In genomic region chr3:62145086-62145757, GRCh38 we compare ENCODE assay signal across 16 cellular contexts.
"Had no signal": no experiment of that assay in that cellular context is flagged by ENCODE, and none has a peak within 500 bp of the region (broad histone marks: within the 10 kb centered on the region; RNA-seq: fewer than 3 reads in every experiment).

No MANE protein-coding gene starts in this region.

- H3K4me3 Mint-ChIP-seq: activated naive CD4-positive, alpha-beta T cell treated with anti-CD3 and anti-CD28 coated beads for 36 hours; activated T-helper 17 cell treated with anti-CD3 and anti-CD28 coated beads, Interleukin-2, amount 50 U/mL, for 72 hours; naive B cell; stimulated activated naive CD8-positive, alpha-beta T cell treated with anti-CD3 and anti-CD28 coated beads, Interleukin-15, Interleukin-2, amounts not matched to agents 100 ng/mL and 50 ng/mL, for 24 hours had no signal

- H3K36me3 ChIP-seq: upper lobe of right lung had no signal

- DNase-seq: activated naive CD4-positive, alpha-beta T cell treated with anti-CD3 and anti-CD28 coated beads for 36 hours; foreskin fibroblast; glutamatergic neuron; naive B cell; posterior cingulate gyrus; retina; stimulated activated CD4-positive, alpha-beta T cell treated with anti-CD3 and anti-CD28 coated beads, Interleukin-4, amount 100 ng/mL, for 4 hours; stimulated activated CD8-positive, alpha-beta memory T cell treated with anti-CD3 and anti-CD28 coated beads, Interleukin-4, amount 100 ng/mL, for 48 hours; SW 1271; upper lobe of right lung had no signal

- H3K4me3 ChIP-seq: smooth muscle cell, upper lobe of right lung had no signal

- H3K4me1 Mint-ChIP-seq: activated T-helper 17 cell treated with anti-CD3 and anti-CD28 coated beads, Interleukin-2, amount 50 U/mL, for 72 hours; naive B cell had no signal

- H3K9me3 ChIP-seq: upper lobe of right lung had no signal

- FAIRE-seq: astrocyte, TTC549 had no signal

- H3K27me3 Mint-ChIP-seq: naive B cell; stimulated activated naive CD8-positive, alpha-beta T cell treated with anti-CD3 and anti-CD28 coated beads, Interleukin-15, Interleukin-2, amounts not matched to agents 100 ng/mL and 50 ng/mL, for 24 hours had no signal

- H3K4me2 ChIP-seq: smooth muscle cell had no signal

- H3K27me3 ChIP-seq: upper lobe of right lung had no signal

- H3K27ac ChIP-seq: upper lobe of right lung had no signal

- H3K9me3 Mint-ChIP-seq: activated naive CD4-positive, alpha-beta T cell treated with anti-CD3 and anti-CD28 coated beads for 36 hours had no signal

- H3K27ac Mint-ChIP-seq: activated naive CD4-positive, alpha-beta T cell treated with anti-CD3 and anti-CD28 coated beads for 36 hours; activated T-helper 17 cell treated with anti-CD3 and anti-CD28 coated beads, Interleukin-2, amount 50 U/mL, for 72 hours; naive B cell; stimulated activated naive CD8-positive, alpha-beta T cell treated with anti-CD3 and anti-CD28 coated beads, Interleukin-15, Interleukin-2, amounts not matched to agents 100 ng/mL and 50 ng/mL, for 24 hours had no signal

- ATAC-seq: activated CD4-positive, CD25-positive, alpha-beta regulatory T cell treated with anti-CD3 and anti-CD28 coated beads, Interleukin-2, amount 50 U/mL, for 24 hours; activated T-helper 17 cell treated with anti-CD3 and anti-CD28 coated beads, Interleukin-2, amount 50 U/mL, for 72 hours; upper lobe of right lung had no signal
